In genomic region chr6:83637953-83638352, GRCh38 we compare ENCODE assay signal across 2 cellular contexts.
TF ChIP-seq lines count a peak whose summit lies in the region.

No MANE protein-coding gene starts in this region.

TF ChIP-seq in GM23338, 12 proteins besides CTCF, POLR2A, EP300 and RAD21:
- TF ChIP-seq ZNF114 (CRISPR knock-in tag; IDR thresholded peaks at IDR 0.05) (no peak), NANOG (IDR thresholded peaks at IDR 0.05; ENCODE audit: borderline replicate concordance) (no peak), ETS1 (IDR thresholded peaks at IDR 0.05) (no peak), EZH2phosphoT487 (IDR thresholded peaks at IDR 0.05; ENCODE audit: unreplicated experiment) (no peak), ZNF331 (CRISPR knock-in tag; IDR thresholded peaks at IDR 0.05; ENCODE audit: low read depth) (no peak), CREB1 (CRISPR knock-in tag; IDR thresholded peaks at IDR 0.05; ENCODE audit: low read depth) (no peak), STAT1 (IDR thresholded peaks at IDR 0.05; ENCODE audit: unreplicated experiment) (no peak), JUNB (IDR thresholded peaks at IDR 0.05; ENCODE audit: unreplicated experiment) (no peak), POLR2AphosphoS5 (IDR thresholded peaks at IDR 0.05; ENCODE audit: low read depth) (no peak), REST (IDR thresholded peaks at IDR 0.05; ENCODE audit: unreplicated experiment) (no peak), ZNF462 (CRISPR knock-in tag; IDR thresholded peaks at IDR 0.05) (no peak), EZH2 (IDR thresholded peaks at IDR 0.05; ENCODE audit: low read depth, unreplicated experiment) (no peak)

TF ChIP-seq in IMR-90, 13 proteins besides CTCF, POLR2A, EP300 and RAD21:
- TF ChIP-seq FOS (IDR thresholded peaks at IDR 0.05; ENCODE audit: low read depth, low read length) (no peak), ELK1 (IDR thresholded peaks at IDR 0.05; ENCODE audit: borderline replicate concordance, low read depth, low read length) (no peak), CHD1 (IDR thresholded peaks at IDR 0.05; ENCODE audit: low read depth, low read length) (no peak), MAFK (IDR thresholded peaks at IDR 0.05; ENCODE audit: low read depth, low read length) (no peak), USF2 (IDR thresholded peaks at IDR 0.05; ENCODE audit: low read depth, low read length) (no peak), NFE2L2 (IDR thresholded peaks at IDR 0.05; ENCODE audit: low read depth, low read length) (no peak)
